17 cellular contexts compared by ENCODE assay signal in the genomic region with DNA sequence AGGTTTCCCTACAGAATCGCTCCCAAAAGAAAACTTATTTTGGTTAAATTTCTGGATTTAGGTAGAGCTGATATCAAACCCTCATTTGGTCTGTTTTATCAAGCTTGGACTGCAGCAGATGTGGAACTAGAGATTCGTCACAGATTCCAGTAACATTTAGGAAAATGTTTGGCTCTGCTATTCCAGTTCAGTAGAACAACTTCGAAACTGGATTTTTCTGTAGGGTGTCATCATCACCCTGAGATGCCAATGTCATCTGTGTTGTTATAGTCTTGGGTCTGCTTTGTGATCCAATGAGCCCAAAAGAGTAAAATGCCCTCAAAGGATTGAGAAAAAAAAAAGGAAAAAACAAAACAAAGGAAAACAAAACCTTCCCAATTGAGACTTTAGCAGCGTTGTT. TPM values are rescaled to one million over a fixed set of nuclear protein-coding genes. Genes with fewer than 3 reads are reported as not detected.
DNase-seq lines count a peak whose midpoint lies in the region; ATAC-seq and TF ChIP-seq lines count a peak whose summit lies in the region.
"Had no signal": no experiment of that assay in that cellular context is flagged by ENCODE, and none has a peak within 500 bp of the region (broad histone marks: within the 10 kb centered on the region; RNA-seq: fewer than 3 reads in every experiment).

No MANE protein-coding gene starts in this region.

- no peak overlapping the region for H3K27ac Mint-ChIP-seq in activated CD8-positive, alpha-beta T cell treated with anti-CD3 and anti-CD28 coated beads for 36 hours
- H3K27ac Mint-ChIP-seq: activated CD8-positive, alpha-beta memory T cell treated with anti-CD3 and anti-CD28 coated beads, Interleukin-2, amount 10 ng/mL, durations not matched to agents 7 days and 5 days had no signal

- H3K9me3 Mint-ChIP-seq in activated CD8-positive, alpha-beta T cell treated with anti-CD3 and anti-CD28 coated beads for 36 hours: no peaks in the 10 kb centered on the region

- CTCF ChIA-PET in activated CD8-positive, alpha-beta T cell treated with anti-CD3 and anti-CD28 coated beads for 36 hours (lab: Charles Lee): interaction anchor here (1.1 kb wide), 1 partner anchor 13 kb away, joined by 3 read pairs; no protein-coding TSS in a partner anchor

- H3K27me3 Mint-ChIP-seq in activated CD8-positive, alpha-beta T cell treated with anti-CD3 and anti-CD28 coated beads for 36 hours: peaks cover 4% of the 10 kb centered on the region

- H3K4me1 ChIP-seq in skeletal muscle satellite cell (ENCODE audit: control insufficient read depth, insufficient read depth, low read length): peaks cover 44% of the 10 kb centered on the region

- peak overlapping the region; percentile 26 for H3K4me2 ChIP-seq in skeletal muscle satellite cell (ENCODE audit: low read length)
- H3K4me2 ChIP-seq: smooth muscle cell had no signal

- H3K9ac ChIP-seq in skeletal muscle satellite cell (ENCODE audit: low read depth, low read length): peak overlapping the region; percentile 35

- H3K9me3 ChIP-seq in skeletal muscle satellite cell (replicated peaks; ENCODE audit: low read length): no peaks in the 10 kb centered on the region

- H3K27me3 ChIP-seq in skeletal muscle satellite cell (ENCODE audit: control insufficient read depth, insufficient read depth, low read length): no peaks in the 10 kb centered on the region

- intact Hi-C loops in activated CD8-positive, alpha-beta T cell treated with anti-CD3 and anti-CD28 coated beads for 36 hours (cut with micrococcal nuclease): no loop called here

- no peak overlapping the region for H3K4me3 Mint-ChIP-seq in activated CD8-positive, alpha-beta T cell treated with anti-CD3 and anti-CD28 coated beads for 36 hours
- H3K4me3 Mint-ChIP-seq: activated CD8-positive, alpha-beta memory T cell treated with anti-CD3 and anti-CD28 coated beads, Interleukin-2, amount 10 ng/mL, durations not matched to agents 7 days and 5 days had no signal

- no peak for ATAC-seq in activated CD8-positive, alpha-beta T cell treated with anti-CD3 and anti-CD28 coated beads for 36 hours
- ATAC-seq in GM19023 (IDR thresholded peaks at IDR 0.05; ENCODE audit: unreplicated experiment): no peak
- ATAC-seq: activated CD8-positive, alpha-beta memory T cell treated with anti-CD3 and anti-CD28 coated beads, Interleukin-2, amount 10 ng/mL, durations not matched to agents 7 days and 5 days had no signal

- POLR2A ChIA-PET in activated CD8-positive, alpha-beta T cell treated with anti-CD3 and anti-CD28 coated beads for 36 hours (lab: Charles Lee): no interaction called here

- peak; percentile 18 for DNase-seq in AG09319 (ENCODE audit: extremely low read depth, low read depth)
- DNase-seq in LHCN-M2 (ENCODE audit: low read depth): peak; percentile 64
- peak; percentile 50 for DNase-seq in fibroblast of peridontal ligament (ENCODE audit: extremely low read depth)
- no peak for DNase-seq in activated CD8-positive, alpha-beta T cell treated with anti-CD3 and anti-CD28 coated beads for 36 hours
- DNase-seq in NCI-H524 treated with DMSO at 0.1 percent for 48 hours (lab: John Stamatoyannopoulos, UW): no peak
- DNase-seq in stimulated activated CD4-positive, alpha-beta T cell treated with anti-CD3 and anti-CD28 coated beads, Interleukin-1b, Interleukin-23, amount 100 ng/mL, for 48 hours: no peak
- DNase-seq: activated CD8-positive, alpha-beta memory T cell treated with anti-CD3 and anti-CD28 coated beads, Interleukin-2, amount 10 ng/mL, durations not matched to agents 7 days and 5 days; activated effector memory CD4-positive, alpha-beta T cell treated with Interleukin-2 at 50 U/mL for 16 hours; cerebellar nuclear complex; GOT3; NCI-H446; occipital lobe; SIG-M5; T-helper 2 cell had no signal

- no peaks in the 10 kb centered on the region for H3K4me1 Mint-ChIP-seq in activated CD8-positive, alpha-beta T cell treated with anti-CD3 and anti-CD28 coated beads for 36 hours (ENCODE audit: low read depth)
- H3K4me1 Mint-ChIP-seq: activated CD8-positive, alpha-beta memory T cell treated with anti-CD3 and anti-CD28 coated beads, Interleukin-2, amount 10 ng/mL, durations not matched to agents 7 days and 5 days had no signal

- no peak for TF ChIP-seq CTCF in AG09319 (IDR thresholded peaks at IDR 0.05; ENCODE audit: low read depth, low read length)
- TF ChIP-seq CTCF in activated CD8-positive, alpha-beta T cell treated with anti-CD3 and anti-CD28 coated beads for 36 hours (IDR thresholded peaks at IDR 0.05): no peak

- H3K4me3 ChIP-seq in skeletal muscle satellite cell (ENCODE audit: low read length): no peak overlapping the region
- H3K4me3 ChIP-seq: smooth muscle cell had no signal

- no peaks in the 10 kb centered on the region for H3K36me3 ChIP-seq in skeletal muscle satellite cell (ENCODE audit: insufficient read depth, low read length)

- no peaks in the 10 kb centered on the region for H3K36me3 Mint-ChIP-seq in activated CD8-positive, alpha-beta T cell treated with anti-CD3 and anti-CD28 coated beads for 36 hours (ENCODE audit: low read depth)
- H3K36me3 Mint-ChIP-seq: activated CD8-positive, alpha-beta memory T cell treated with anti-CD3 and anti-CD28 coated beads, Interleukin-2, amount 10 ng/mL, durations not matched to agents 7 days and 5 days had no signal

RNA-seq across cellular contexts. Expression of gene LAMC2, which starts 55.4 kb away (rescaled TPM):
- 2.0 and 3.5 TPM in 2 replicates for total RNA-seq in LHCN-M2 (2014; rRNA removed)
- polyA plus RNA-seq in LHCN-M2 (2012): 0.84 TPM
- 15.9 and 20.8 TPM in 2 replicates for total RNA-seq in skeletal muscle satellite cell (2012; rRNA removed)
- total RNA-seq in activated CD8-positive, alpha-beta T cell treated with anti-CD3 and anti-CD28 coated beads for 36 hours: not detected
- total RNA-seq: activated CD8-positive, alpha-beta memory T cell treated with anti-CD3 and anti-CD28 coated beads, Interleukin-2, amount 10 ng/mL, durations not matched to agents 7 days and 5 days had no signal

Comparison
In these comparisons a context has a peak if more than half of its experiments do, and no peak if none do; other contexts are left out.
1. DNase-seq: peak in AG09319 (single experiment), LHCN-M2 (single experiment) and fibroblast of peridontal ligament (single experiment); none in activated CD8-positive, alpha-beta T cell treated with anti-CD3 and anti-CD28 coated beads for 36 hours (single experiment), NCI-H524 treated with DMSO at 0.1 percent for 48 hours (single experiment) and stimulated activated CD4-positive, alpha-beta T cell treated with anti-CD3 and anti-CD28 coated beads, Interleukin-1b, Interleukin-23, amount 100 ng/mL, for 48 hours (single experiment).